Comparison of ENCODE assay signal across 20 cellular contexts in the genomic region with DNA sequence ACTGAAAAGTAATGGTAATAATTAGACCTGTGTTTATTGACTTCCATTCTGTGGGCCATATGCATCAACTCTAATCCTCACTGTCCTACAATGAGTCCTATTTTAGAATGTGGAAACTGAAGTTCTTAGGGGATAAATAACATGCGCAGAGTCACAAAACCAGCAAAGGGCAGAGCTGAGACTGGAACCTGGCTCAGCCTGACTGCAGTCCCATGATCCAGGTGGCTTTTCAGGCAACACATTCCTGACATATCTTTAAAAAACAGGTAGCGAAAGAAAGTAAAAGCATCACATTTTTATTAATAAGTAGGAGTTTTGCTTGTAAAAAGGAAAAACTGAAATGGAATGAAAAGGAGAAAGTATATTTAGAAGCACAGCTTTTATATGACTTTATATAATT. TPM values are rescaled to one million over a fixed set of nuclear protein-coding genes. Genes with fewer than 3 reads are reported as not detected.
A peak's percentile ranks its signal among the peaks of the same experiment; 100 is the strongest.
DNase-seq lines count a peak whose midpoint lies in the region; ATAC-seq, FAIRE-seq and TF ChIP-seq lines count a peak whose summit lies in the region.
"Had no signal": no experiment of that assay in that cellular context is flagged by ENCODE, and none has a peak within 500 bp of the region (broad histone marks: within the 10 kb centered on the region; RNA-seq: fewer than 3 reads in every experiment).

No MANE protein-coding gene starts in this region.

- ATAC-seq in HG03135 (IDR thresholded peaks at IDR 0.05; ENCODE audit: unreplicated experiment) (no peak), GM19395 (IDR thresholded peaks at IDR 0.05; ENCODE audit: unreplicated experiment) (no peak)
- ATAC-seq: HCT116 had no signal

- TF ChIP-seq POLR2A in H1 (IDR thresholded peaks at IDR 0.05; ENCODE audit: control extremely low read depth in 1 of 2, low read depth in 2 of 2, low read length in 2 of 2) = no peak

- peaks cover 2 to 3% (median 2%) of the 10 kb centered on the region in 3 experiments; a peak in 2 of 7 replicates for H3K36me3 Mint-ChIP-seq in H9 (ENCODE audit: insufficient read depth in 1 of 3, low read depth in 3 of 3)
- H3K36me3 Mint-ChIP-seq in neural crest cell (ENCODE audit: low read depth) = no peaks in the 10 kb centered on the region
- H3K36me3 Mint-ChIP-seq: CD4-positive, alpha-beta memory T cell had no signal

- no peak overlapping the region for H2AK5ac ChIP-seq in H9 (ENCODE audit: insufficient read length, low read length)
- no peak overlapping the region for H2AK5ac ChIP-seq in H1 (ENCODE audit: low read depth, low read length)

- H2BK20ac ChIP-seq in H9 (ENCODE audit: low read depth, low read length, poor library complexity, severe bottlenecking) (no peak overlapping the region), H1 (ENCODE audit: low read length) (no peak overlapping the region)

- H3K79me2 ChIP-seq in H9 (ENCODE audit: insufficient read depth, low read length) (no peaks in the 10 kb centered on the region; the same call in 1 of the 2 replicates), H1 (ENCODE audit: control insufficient read depth in 1 of 2, insufficient read depth in 2 of 2, low read length in 2 of 2) (peaks cover 0 to 59% of the 10 kb centered on the region in 2 experiments; a peak in 2 of 4 replicates)

- H3T11ph ChIP-seq in H9 (ENCODE audit: low read length) = no peak overlapping the region

- no peak for TF ChIP-seq EP300 in H1 (IDR thresholded peaks at IDR 0.05; ENCODE audit: borderline replicate concordance in 1 of 2, low read depth in 2 of 2, low read length in 2 of 2)

- H4K5ac ChIP-seq in H9 (ENCODE audit: insufficient read length, low read depth, low read length) (no peak overlapping the region), H1 (ENCODE audit: insufficient read length, low read depth, low read length) (no peak overlapping the region)

- H3K27ac ChIP-seq in H9 (ENCODE audit: insufficient read length, low read depth, low read length) (no peak overlapping the region), H1 (ENCODE audit: low read depth, low read length) (no peak overlapping the region)
- H3K27ac ChIP-seq in effector memory CD4-positive, alpha-beta T cell (ENCODE audit: insufficient read depth, low read length, poor library complexity, severe bottlenecking) = no peak overlapping the region

- peak overlapping the region in 2 of 3 experiments; percentile 17 to 83; a peak in 4 of 7 replicates for H3K27ac Mint-ChIP-seq in H9
- H3K27ac Mint-ChIP-seq in neural crest cell (ENCODE audit: unreplicated experiment) = peak overlapping the region; percentile 84
- H3K27ac Mint-ChIP-seq: CD4-positive, alpha-beta memory T cell had no signal

- no peaks in the 10 kb centered on the region for H4K20me1 ChIP-seq in H9 (ENCODE audit: control insufficient read depth, insufficient read depth, insufficient read length)
- H4K20me1 ChIP-seq in H1 (replicated peaks in 1 of 2; ENCODE audit: control insufficient read depth in 1 of 2, insufficient read depth in 2 of 2, low read length in 2 of 2) = no peaks in the 10 kb centered on the region

- WGBS in H9 (ENCODE audit: extremely low coverage, insufficient read length, low lambda C conversion rate) = no CpG with 5 or more reads among the region's 2 CpGs
- WGBS in H1 (ENCODE audit: extremely low coverage in 1 of 2, insufficient coverage in 1 of 2, insufficient read length in 1 of 2, insufficient replicate concordance in 2 of 2, low coverage in 1 of 2, low lambda C conversion rate in 2 of 2, missing lambda C conversion rate in 1 of 2), 2 experiments = 90% methylated on average over 2 of the region's 2 CpGs; no CpG with 5 or more reads in 1 of the 2 experiments

- H2BK15ac ChIP-seq in H9 (ENCODE audit: low read depth, low read length) (no peak overlapping the region), H1 (ENCODE audit: low read length) (no peak overlapping the region)

- H3K14ac ChIP-seq in H9 (ENCODE audit: insufficient read depth, low read length) (no peak overlapping the region), H1 (ENCODE audit: insufficient read length) (no peak overlapping the region)

- no peak for TF ChIP-seq RAD21 in H1 (IDR thresholded peaks at IDR 0.05 in 1 of 2, conservative IDR thresholded peaks at IDR 0.05 in 1 of 2; ENCODE audit: low read depth in 2 of 2, low read length in 2 of 2)

- DNase-seq in H9 (no peak), H1 (ENCODE audit: low read depth in 1 of 2, low spot score in 2 of 2) (no peak), neural crest cell (ENCODE audit: low read depth, low spot score) (no peak)
- no peak for DNase-seq in effector memory CD4-positive, alpha-beta T cell
- DNase-seq: C1 segment of cervical spinal cord; CD4-positive, alpha-beta memory T cell; COR-L47; DMS79; EL; GDM1; GOT3; H7 had no signal

- H2BK5ac ChIP-seq in H9 (ENCODE audit: insufficient read length, low read length) = no peak overlapping the region
- no peak overlapping the region for H2BK5ac ChIP-seq in H1 (ENCODE audit: low read depth, low read length)

- H3K9me3 ChIP-seq in H9 (ENCODE audit: control insufficient read depth, low read depth, low read length) (no peaks in the 10 kb centered on the region), H1 (ENCODE audit: insufficient read depth in 2 of 2, low read depth in 1 of 2, low read length in 1 of 2) (no peaks in the 10 kb centered on the region)
- no peaks in the 10 kb centered on the region for H3K9me3 ChIP-seq in effector memory CD4-positive, alpha-beta T cell (ENCODE audit: control insufficient read depth, low read length)

- H3K4me1 Mint-ChIP-seq in H9 (peaks cover 28 to 34% of the 10 kb centered on the region in 2 experiments), neural crest cell (peaks cover 15% of the 10 kb centered on the region)
- H3K4me1 Mint-ChIP-seq: CD4-positive, alpha-beta memory T cell had no signal

- H4K8ac ChIP-seq in H9 (replicated peaks; ENCODE audit: insufficient read length, low read depth, low read length) (no peak overlapping the region), H1 (ENCODE audit: extremely low read depth, insufficient read depth, low read length) (no peak overlapping the region)

- H3K23ac ChIP-seq in H9 (ENCODE audit: insufficient read length, low read depth, low read length) (no peak overlapping the region), H1 (ENCODE audit: insufficient read length) (no peak overlapping the region)

- H2BK120ac ChIP-seq in H9 (ENCODE audit: low read depth, low read length, poor library complexity, severe bottlenecking) (no peak overlapping the region), H1 (replicated peaks; ENCODE audit: low read depth, low read length) (no peak overlapping the region)

- no peak overlapping the region for H3K4me3 ChIP-seq in H1 (ENCODE audit: extremely low read depth in 1 of 4, insufficient read depth in 2 of 4, low read depth in 3 of 4, low read length in 4 of 4)
- H3K4me3 ChIP-seq in effector memory CD4-positive, alpha-beta T cell (ENCODE audit: insufficient read depth, low read depth, low read length, poor library complexity, severe bottlenecking) = no peak overlapping the region

- POLR2A ChIA-PET in H1 (lab: Charles Lee; ENCODE audit: partially characterized antibody) = interaction anchor here (0.6 to 0.9 kb wide), 3 partner anchors 11 to 80 kb away, joined by 3 read pairs; no protein-coding TSS in a partner anchor

- H3K56ac ChIP-seq in H9 (ENCODE audit: insufficient read length, low read depth, low read length) (no peak overlapping the region), H1 (replicated peaks; ENCODE audit: insufficient read length, low read depth, low read length) (no peak overlapping the region)

- CTCF ChIA-PET in H1 (lab: Charles Lee; ENCODE audit: partially characterized antibody) = interaction anchor here (0.9 to 1.5 kb wide), 2 partner anchors 34 to 37 kb away, joined by 3 to 7 read pairs; a partner anchor contains a TSS

- H3K23me2 ChIP-seq in H9 (ENCODE audit: insufficient read length, low read depth, low read length, poor library complexity, severe bottlenecking) (no peaks in the 10 kb centered on the region), H1 (ENCODE audit: low read depth, low read length) (no peaks in the 10 kb centered on the region)

- H3K27me3 Mint-ChIP-seq in H9 (ENCODE audit: low read depth) (no peaks in the 10 kb centered on the region), neural crest cell (ENCODE audit: low read depth) (no peaks in the 10 kb centered on the region)

- no peak overlapping the region for H4K91ac ChIP-seq in H9 (ENCODE audit: insufficient read length, low read depth, low read length)
- no peak overlapping the region for H4K91ac ChIP-seq in H1 (replicated peaks; ENCODE audit: insufficient read length, low read length)

- TF ChIP-seq CTCF in H9 (conservative IDR thresholded peaks at IDR 0.05) (no peak), H1 (IDR thresholded peaks at IDR 0.05; ENCODE audit: control extremely low read depth in 1 of 3, insufficient read depth in 1 of 3, low read depth in 1 of 3, low read length in 3 of 3) (no peak), neural crest cell (conservative IDR thresholded peaks at IDR 0.05) (no peak)

- H3K4me2 ChIP-seq in H9 (ENCODE audit: insufficient read depth, insufficient read length, low read length) (no peak overlapping the region), H1 (ENCODE audit: insufficient read depth in 1 of 2, low read depth in 2 of 2, low read length in 2 of 2) (no peak overlapping the region)

- no peak overlapping the region for H3K4me3 Mint-ChIP-seq in H9
- H3K4me3 Mint-ChIP-seq in neural crest cell = no peak overlapping the region
- H3K4me3 Mint-ChIP-seq: CD4-positive, alpha-beta memory T cell had no signal

- H3K4ac ChIP-seq in H9 (ENCODE audit: low read depth, low read length) = no peak overlapping the region; the same call in 1 of the 2 replicates
- H3K4ac ChIP-seq in H1 (replicated peaks; ENCODE audit: insufficient read length, low read depth, low read length) = no peak overlapping the region

- H3K4me1 ChIP-seq in H9 (ENCODE audit: insufficient read depth, low read length) (no peaks in the 10 kb centered on the region; the same call in 1 of the 2 replicates), H1 (replicated peaks in 1 of 4; ENCODE audit: control insufficient read depth in 3 of 4, insufficient read depth in 4 of 4, low read length in 3 of 4) (peaks cover 0 to 3% (median 2%) of the 10 kb centered on the region in 4 experiments; a peak in 2 of 7 replicates)
- H3K4me1 ChIP-seq in effector memory CD4-positive, alpha-beta T cell (ENCODE audit: control insufficient read depth, insufficient read depth, low read length, poor library complexity, severe bottlenecking) = no peaks in the 10 kb centered on the region

- no peak overlapping the region for H3K9ac ChIP-seq in H9 (ENCODE audit: extremely low read depth, insufficient read length, low read length)
- H3K9ac ChIP-seq in H1 (replicated peaks in 1 of 4; ENCODE audit: extremely low read depth in 1 of 4, low read depth in 3 of 4, low read length in 3 of 4) = no peak overlapping the region

- H3K9me3 Mint-ChIP-seq in H9 (no peaks in the 10 kb centered on the region), neural crest cell (no peaks in the 10 kb centered on the region)
- H3K9me3 Mint-ChIP-seq: CD4-positive, alpha-beta memory T cell had no signal

- H3K27me3 ChIP-seq in H9 (ENCODE audit: insufficient read depth, low read length) (no peaks in the 10 kb centered on the region), H1 (replicated peaks in 1 of 4; ENCODE audit: control insufficient read depth in 3 of 4, extremely low read depth in 1 of 4, insufficient read depth in 3 of 4, low read length in 3 of 4) (no peaks in the 10 kb centered on the region)
- H3K27me3 ChIP-seq in effector memory CD4-positive, alpha-beta T cell (replicated peaks; ENCODE audit: control insufficient read depth, insufficient read depth, low read length, poor library complexity, severe bottlenecking) = no peaks in the 10 kb centered on the region

- H3K36me3 ChIP-seq in H1 (ENCODE audit: control insufficient read depth in 2 of 4, insufficient read depth in 4 of 4, low read length in 3 of 4) = no peaks in the 10 kb centered on the region
- H3K36me3 ChIP-seq in effector memory CD4-positive, alpha-beta T cell (ENCODE audit: control insufficient read depth, insufficient read depth, low read length) = no peaks in the 10 kb centered on the region

- H3K79me1 ChIP-seq in H9 (ENCODE audit: insufficient read depth, low read depth, low read length, poor library complexity, severe bottlenecking) (peaks cover 3% of the 10 kb centered on the region), H1 (ENCODE audit: low read depth, low read length) (peaks cover 2% of the 10 kb centered on the region; the same call in 1 of the 2 replicates)

- H2BK12ac ChIP-seq in H9 (ENCODE audit: insufficient read length, low read depth, low read length) (no peak overlapping the region), H1 (ENCODE audit: low read depth, low read length) (no peak overlapping the region)

- peak; percentile 24 for FAIRE-seq in H1 (lab: Jason Lieb, UNC)
- FAIRE-seq: GM12891, GM18507 had no signal

- H2AFZ ChIP-seq in H9 (ENCODE audit: low read length) = no peak overlapping the region
- no peak overlapping the region for H2AFZ ChIP-seq in H1 (ENCODE audit: low read length)

- H3K18ac ChIP-seq in H9 (ENCODE audit: insufficient read length, low read depth, low read length) = no peak overlapping the region
- no peak overlapping the region for H3K18ac ChIP-seq in H1 (ENCODE audit: extremely low read depth, low read length)

RNA-seq across cellular contexts. Expression of a gene that starts 34.7 kb away (rescaled TPM):
- total RNA-seq in H9 (2021) (not detected in 2 replicates), neural crest cell (not detected in 2 replicates)
- total RNA-seq in H1 (2021; fragmentation: NEBNext Ultra II Directional; extraction: Animal tissue kit (Norgen Biotek cat#: 25700)) = not detected in 2 replicates
- polyA plus RNA-seq in H1 (2011; rRNA removed) = not detected in 2 replicates
- polyA plus RNA-seq in H1 (2011; cell fraction: cytosol; rRNA removed) = not detected
- polyA plus RNA-seq in H1 (2011; cell fraction: nucleus; rRNA removed) = not detected
- polyA plus RNA-seq in H1 (2012, experiment 1 of 2) = not detected in 4 replicates
- not detected for polyA plus RNA-seq in H1 (2012, experiment 2 of 2)
- not detected for polyA plus RNA-seq in H1 (2013, experiment 1 of 2)
- polyA plus RNA-seq in H1 (2013, experiment 2 of 2) = not detected
- not detected in 2 replicates for polyA minus RNA-seq in H1 (2011; rRNA and poly(A)+ RNA removed)
- polyA minus RNA-seq in H1 (2011; cell fraction: cytosol; rRNA and poly(A)+ RNA removed) = not detected
- not detected for polyA minus RNA-seq in H1 (2011; cell fraction: nucleus; rRNA and poly(A)+ RNA removed)
- total RNA-seq: A172; A673; CD4-positive, alpha-beta memory T cell; H7 had no signal
- polyA plus RNA-seq: BJ; CD4-positive, alpha-beta memory T cell had no signal
